Comparison of ENCODE assay signal across 21 cellular contexts in genomic region chr9:105098370-105098769, GRCh38.
"Had no signal": no experiment of that assay in that cellular context is flagged by ENCODE, and none has a peak within 500 bp of the region (broad histone marks: within the 10 kb centered on the region; RNA-seq: fewer than 3 reads in every experiment).

No MANE protein-coding gene starts in this region.

- DNase-seq: cortex of kidney; dorsolateral prefrontal cortex; effector CD8-positive, alpha-beta T cell; foreskin melanocyte; heart left ventricle; hippocampal formation; left colon; left ventricle myocardium superior; naive thymus-derived CD4-positive, alpha-beta T cell; nephron progenitor cell; psoas muscle; retina; spleen; stimulated activated CD4-positive, alpha-beta T cell treated with anti-CD3 and anti-CD28 coated beads, Interleukin-15, amount 100 ng/mL, for 24 hours; stimulated activated CD4-positive, alpha-beta T cell treated with anti-CD3 and anti-CD28 coated beads, Interleukin-1b, Interleukin-23, amount 100 ng/mL, for 48 hours; stimulated activated CD4-positive, alpha-beta T cell treated with anti-CD3 and anti-CD28 coated beads, Interleukin-4, amount 100 ng/mL, for 24 hours; stimulated activated naive CD4-positive, alpha-beta T cell; stomach; substantia nigra; trophoblast cell had no signal

- H3K36me3 Mint-ChIP-seq: naive thymus-derived CD4-positive, alpha-beta T cell had no signal

- H3K9me3 Mint-ChIP-seq: naive thymus-derived CD4-positive, alpha-beta T cell; nephron progenitor cell had no signal

- H3K27ac Mint-ChIP-seq: naive thymus-derived CD4-positive, alpha-beta T cell; nephron progenitor cell had no signal

- H3K4me1 Mint-ChIP-seq: naive thymus-derived CD4-positive, alpha-beta T cell had no signal

- ATAC-seq: heart left ventricle; left colon; left ventricle myocardium superior; naive thymus-derived CD4-positive, alpha-beta T cell; psoas muscle; sciatic nerve had no signal

- H3K4me3 Mint-ChIP-seq: naive thymus-derived CD4-positive, alpha-beta T cell; nephron progenitor cell had no signal
